10 cellular contexts compared by ENCODE assay signal in genomic region chr5:73233461-73234151, GRCh38.
DNase-seq lines count a peak whose midpoint lies in the region; ATAC-seq and TF ChIP-seq lines count a peak whose summit lies in the region.
"Had no signal": no experiment of that assay in that cellular context is flagged by ENCODE, and none has a peak within 500 bp of the region (broad histone marks: within the 10 kb centered on the region; RNA-seq: fewer than 3 reads in every experiment).

No MANE protein-coding gene starts in this region.

- peak; percentile 62 for DNase-seq in activated CD8-positive, alpha-beta memory T cell treated with anti-CD3 and anti-CD28 coated beads for 24 hours
- DNase-seq in activated CD8-positive, alpha-beta memory T cell treated with anti-CD3 and anti-CD28 coated beads, Interleukin-2, amount 10 ng/mL, durations not matched to agents 7 days and 5 days, result no peak
- DNase-seq in fibroblast of lung (ENCODE audit: low read depth in 2 of 2) (peak; percentile 22 to 39), type B pancreatic cell (ENCODE audit: extremely low spot score, unreplicated experiment) (no peak), foreskin melanocyte (no peak), DMS 273 treated with DMSO at 0.1 percent for 48 hours (lab: John Stamatoyannopoulos, UW) (no peak), NCI-H1105 treated with DMSO at 0.1 percent for 48 hours (lab: John Stamatoyannopoulos, UW) (no peak)
- DNase-seq: NCI-H146 had no signal

- TF ChIP-seq CTCF in fibroblast of lung (conservative IDR thresholded peaks at IDR 0.05 in 1 of 2, IDR thresholded peaks at IDR 0.05 in 1 of 2; ENCODE audit: low read depth in 1 of 2, low read length in 2 of 2) (peak in 1 of 2 donors; percentile 8), type B pancreatic cell (conservative IDR thresholded peaks at IDR 0.05) (peak; percentile 23)

- H3K27me3 ChIP-seq in fibroblast of lung (ENCODE audit: control insufficient read depth, insufficient read depth, low read length), result no peaks in the 10 kb centered on the region
- peaks cover 53% of the 10 kb centered on the region for H3K27me3 ChIP-seq in muscle layer of duodenum (ENCODE audit: low read depth, low read length)

- H3K4me3 ChIP-seq in fibroblast of lung (replicated peaks in 1 of 4; ENCODE audit: control extremely low read depth in 1 of 4, insufficient read depth in 1 of 4, low read depth in 3 of 4, low read length in 4 of 4) (peak overlapping the region in 3 of 4 experiments; percentile 24 to 37 (median 30)), muscle layer of duodenum (ENCODE audit: low read depth in 1 of 2, low read length in 2 of 2) (peak overlapping the region; percentile 11 to 63)

- H3K9me3 ChIP-seq in fibroblast of lung (ENCODE audit: control insufficient read depth, insufficient read depth, low read depth, low read length) (no peaks in the 10 kb centered on the region), muscle layer of duodenum (ENCODE audit: control insufficient read depth in 1 of 2, low read length in 2 of 2) (no peaks in the 10 kb centered on the region)
- H3K9me3 ChIP-seq: neutrophil had no signal

- H3K36me3 Mint-ChIP-seq in activated CD8-positive, alpha-beta memory T cell treated with anti-CD3 and anti-CD28 coated beads, Interleukin-2, amount 10 ng/mL, durations not matched to agents 7 days and 5 days, result no peaks in the 10 kb centered on the region
- no peaks in the 10 kb centered on the region for H3K36me3 Mint-ChIP-seq in type B pancreatic cell

- no peaks in the 10 kb centered on the region for H4K20me1 ChIP-seq in fibroblast of lung (ENCODE audit: control insufficient read depth, extremely low read depth, insufficient read depth, low read length)

- H3K27ac Mint-ChIP-seq in activated CD8-positive, alpha-beta memory T cell treated with anti-CD3 and anti-CD28 coated beads, Interleukin-2, amount 10 ng/mL, durations not matched to agents 7 days and 5 days, result no peak overlapping the region
- no peak overlapping the region for H3K27ac Mint-ChIP-seq in type B pancreatic cell

- peak overlapping the region; percentile 85 for H2AFZ ChIP-seq in fibroblast of lung (ENCODE audit: low read length)

- peak overlapping the region; percentile 48 for H3K4me2 ChIP-seq in fibroblast of lung (ENCODE audit: extremely low read depth, insufficient read depth, low read length)

- no peak overlapping the region for H3K27ac ChIP-seq in fibroblast of lung (ENCODE audit: insufficient read depth, low read length)
- no peak overlapping the region for H3K27ac ChIP-seq in muscle layer of duodenum (ENCODE audit: low read length)
- H3K27ac ChIP-seq: neutrophil had no signal

- no peaks in the 10 kb centered on the region for H3K9me3 Mint-ChIP-seq in activated CD8-positive, alpha-beta memory T cell treated with anti-CD3 and anti-CD28 coated beads, Interleukin-2, amount 10 ng/mL, durations not matched to agents 7 days and 5 days (ENCODE audit: low read depth)
- H3K9me3 Mint-ChIP-seq in type B pancreatic cell, result no peaks in the 10 kb centered on the region

- H3K27me3 Mint-ChIP-seq in activated CD8-positive, alpha-beta memory T cell treated with anti-CD3 and anti-CD28 coated beads, Interleukin-2, amount 10 ng/mL, durations not matched to agents 7 days and 5 days, result peaks cover 78% of the 10 kb centered on the region
- peaks cover 82% of the 10 kb centered on the region for H3K27me3 Mint-ChIP-seq in type B pancreatic cell

- CTCF ChIA-PET in activated CD8-positive, alpha-beta memory T cell treated with anti-CD3 and anti-CD28 coated beads, Interleukin-2, amount 10 ng/mL, durations not matched to agents 7 days and 5 days (lab: Charles Lee), result no interaction called here

- no peak for ATAC-seq in activated CD8-positive, alpha-beta memory T cell treated with anti-CD3 and anti-CD28 coated beads, Interleukin-2, amount 10 ng/mL, durations not matched to agents 7 days and 5 days

- H3K79me2 ChIP-seq in fibroblast of lung (ENCODE audit: control insufficient read depth, insufficient read depth, low read length), result no peaks in the 10 kb centered on the region

- H3K36me3 ChIP-seq in fibroblast of lung (ENCODE audit: control insufficient read depth, insufficient read depth, low read length) (no peaks in the 10 kb centered on the region), muscle layer of duodenum (ENCODE audit: control insufficient read depth in 1 of 2, insufficient read depth in 2 of 2, low read length in 2 of 2) (no peaks in the 10 kb centered on the region)
- H3K36me3 ChIP-seq: neutrophil had no signal

- H3K4me3 Mint-ChIP-seq in activated CD8-positive, alpha-beta memory T cell treated with anti-CD3 and anti-CD28 coated beads, Interleukin-2, amount 10 ng/mL, durations not matched to agents 7 days and 5 days, result no peak overlapping the region
- H3K4me3 Mint-ChIP-seq in type B pancreatic cell, result peak overlapping the region; percentile 80

- H3K4me1 ChIP-seq in fibroblast of lung (ENCODE audit: control insufficient read depth, extremely low read depth, insufficient read depth, low read length), result peaks cover 2% of the 10 kb centered on the region
- H3K4me1 ChIP-seq in muscle layer of duodenum (ENCODE audit: control insufficient read depth in 1 of 2, insufficient read depth in 2 of 2, low read length in 2 of 2), result peaks cover 0 to 20% of the 10 kb centered on the region in 2 donors

- peaks cover 22% of the 10 kb centered on the region for H3K4me1 Mint-ChIP-seq in activated CD8-positive, alpha-beta memory T cell treated with anti-CD3 and anti-CD28 coated beads, Interleukin-2, amount 10 ng/mL, durations not matched to agents 7 days and 5 days
- peaks cover 9% of the 10 kb centered on the region for H3K4me1 Mint-ChIP-seq in type B pancreatic cell (ENCODE audit: unreplicated experiment)

- H3K9ac ChIP-seq in fibroblast of lung (ENCODE audit: insufficient read depth, low read length), result peak overlapping the region; percentile 16

Comparison
In these comparisons a context has a peak if more than half of its experiments do, and no peak if none do; other contexts are left out.
1. DNase-seq: peak in activated CD8-positive, alpha-beta memory T cell treated with anti-CD3 and anti-CD28 coated beads for 24 hours (single experiment) and fibroblast of lung (2 of 2); none in activated CD8-positive, alpha-beta memory T cell treated with anti-CD3 and anti-CD28 coated beads, Interleukin-2, amount 10 ng/mL, durations not matched to agents 7 days and 5 days (single experiment), type B pancreatic cell (single experiment), foreskin melanocyte (single experiment), DMS 273 treated with DMSO at 0.1 percent for 48 hours (single experiment) and NCI-H1105 treated with DMSO at 0.1 percent for 48 hours (single experiment).